Comparison of ENCODE assay signal across 2 cellular contexts in the genomic region with DNA sequence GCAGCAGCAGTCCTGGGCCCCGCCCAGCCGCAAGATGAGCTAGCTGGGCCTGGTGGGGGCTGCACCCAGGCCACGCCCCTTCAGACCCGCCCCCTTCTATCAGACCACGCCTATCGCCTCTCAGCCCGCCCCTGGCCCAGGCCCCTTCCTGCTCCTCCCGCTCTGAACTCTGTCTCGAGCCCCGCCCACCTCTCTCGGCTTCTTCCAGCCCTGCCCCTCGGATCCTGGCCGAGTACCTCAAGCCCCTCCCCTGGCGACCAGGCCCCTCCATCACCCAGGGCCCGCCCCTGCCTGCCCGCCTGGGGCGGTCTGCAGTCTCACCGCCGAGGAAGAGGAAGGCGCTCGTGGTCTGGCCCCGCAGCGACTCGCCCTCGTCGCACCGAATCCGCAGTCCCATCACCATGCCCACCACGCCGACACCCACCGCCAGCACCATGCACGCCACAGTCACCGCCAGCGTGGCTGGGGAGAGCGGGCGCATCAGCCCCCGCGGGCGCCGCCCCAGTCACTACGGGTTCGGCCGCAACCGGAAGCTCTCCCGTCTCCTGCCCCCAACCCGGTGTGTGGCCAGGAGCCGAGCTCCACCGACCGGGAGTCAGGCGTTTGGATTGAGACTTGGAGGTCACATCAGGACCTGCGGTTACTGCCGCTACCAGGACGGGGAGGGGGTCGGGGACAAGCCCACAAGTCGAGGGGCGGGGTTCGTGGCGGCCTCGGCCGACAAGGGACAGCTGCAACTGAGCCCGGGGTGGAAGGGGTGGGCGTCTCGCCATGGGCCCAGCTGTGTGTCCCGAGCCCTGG.
A peak's percentile ranks its signal among the peaks of the same experiment; 100 is the strongest.
TF ChIP-seq lines count a peak whose summit lies in the region.

No MANE protein-coding gene starts in this region.

TF ChIP-seq in HEK293, 187 proteins besides CTCF, POLR2A, EP300 and RAD21 (continued from another document):
- TF ChIP-seq, protein P1, sequence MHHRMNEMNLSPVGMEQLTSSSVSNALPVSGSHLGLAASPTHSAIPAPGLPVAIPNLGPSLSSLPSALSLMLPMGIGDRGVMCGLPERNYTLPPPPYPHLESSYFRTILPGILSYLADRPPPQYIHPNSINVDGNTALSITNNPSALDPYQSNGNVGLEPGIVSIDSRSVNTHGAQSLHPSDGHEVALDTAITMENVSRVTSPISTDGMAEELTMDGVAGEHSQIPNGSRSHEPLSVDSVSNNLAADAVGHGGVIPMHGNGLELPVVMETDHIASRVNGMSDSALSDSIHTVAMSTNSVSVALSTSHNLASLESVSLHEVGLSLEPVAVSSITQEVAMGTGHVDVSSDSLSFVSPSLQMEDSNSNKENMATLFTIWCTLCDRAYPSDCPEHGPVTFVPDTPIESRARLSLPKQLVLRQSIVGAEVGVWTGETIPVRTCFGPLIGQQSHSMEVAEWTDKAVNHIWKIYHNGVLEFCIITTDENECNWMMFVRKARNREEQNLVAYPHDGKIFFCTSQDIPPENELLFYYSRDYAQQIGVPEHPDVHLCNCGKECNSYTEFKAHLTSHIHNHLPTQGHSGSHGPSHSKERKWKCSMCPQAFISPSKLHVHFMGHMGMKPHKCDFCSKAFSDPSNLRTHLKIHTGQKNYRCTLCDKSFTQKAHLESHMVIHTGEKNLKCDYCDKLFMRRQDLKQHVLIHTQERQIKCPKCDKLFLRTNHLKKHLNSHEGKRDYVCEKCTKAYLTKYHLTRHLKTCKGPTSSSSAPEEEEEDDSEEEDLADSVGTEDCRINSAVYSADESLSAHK (tag by site-specific recombination; IDR thresholded peaks at IDR 0.05), result peak; percentile 16; the same call in 1 of the 2 replicates
- TF ChIP-seq ZNF664 (tag by site-specific recombination; IDR thresholded peaks at IDR 0.05) (no peak), OVOL3 (tag by site-specific recombination; IDR thresholded peaks at IDR 0.05) (peak; percentile 48), ZNF23 (tag by site-specific recombination; IDR thresholded peaks at IDR 0.05; ENCODE audit: borderline replicate concordance) (no peak), ZIC2 (tag by site-specific recombination; IDR thresholded peaks at IDR 0.05) (peak; percentile 69), ZNF514 (tag by site-specific recombination; IDR thresholded peaks at IDR 0.05) (no peak), ZNF626 (tag by site-specific recombination; IDR thresholded peaks at IDR 0.05) (no peak), ZNF157 (tag by site-specific recombination; IDR thresholded peaks at IDR 0.05) (no peak)
- TF ChIP-seq, protein P2, sequence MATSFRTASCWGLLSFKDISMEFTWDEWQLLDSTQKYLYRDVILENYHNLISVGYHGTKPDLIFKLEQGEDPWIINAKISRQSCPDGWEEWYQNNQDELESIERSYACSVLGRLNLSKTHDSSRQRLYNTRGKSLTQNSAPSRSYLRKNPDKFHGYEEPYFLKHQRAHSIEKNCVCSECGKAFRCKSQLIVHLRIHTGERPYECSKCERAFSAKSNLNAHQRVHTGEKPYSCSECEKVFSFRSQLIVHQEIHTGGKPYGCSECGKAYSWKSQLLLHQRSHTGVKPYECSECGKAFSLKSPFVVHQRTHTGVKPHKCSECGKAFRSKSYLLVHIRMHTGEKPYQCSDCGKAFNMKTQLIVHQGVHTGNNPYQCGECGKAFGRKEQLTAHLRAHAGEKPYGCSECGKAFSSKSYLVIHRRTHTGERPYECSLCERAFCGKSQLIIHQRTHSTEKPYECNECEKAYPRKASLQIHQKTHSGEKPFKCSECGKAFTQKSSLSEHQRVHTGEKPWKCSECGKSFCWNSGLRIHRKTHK (tag by site-specific recombination; IDR thresholded peaks at IDR 0.05), result no peak
- TF ChIP-seq, protein P3, sequence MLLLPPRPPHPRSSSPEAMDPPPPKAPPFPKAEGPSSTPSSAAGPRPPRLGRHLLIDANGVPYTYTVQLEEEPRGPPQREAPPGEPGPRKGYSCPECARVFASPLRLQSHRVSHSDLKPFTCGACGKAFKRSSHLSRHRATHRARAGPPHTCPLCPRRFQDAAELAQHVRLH (tag by site-specific recombination; IDR thresholded peaks at IDR 0.05), result peak; percentile 40; the same call in 1 of the 2 replicates

TF ChIP-seq in K562, 482 proteins besides CTCF, POLR2A, EP300 and RAD21 (continued from another document and continues in another):
- TF ChIP-seq, protein P4, sequence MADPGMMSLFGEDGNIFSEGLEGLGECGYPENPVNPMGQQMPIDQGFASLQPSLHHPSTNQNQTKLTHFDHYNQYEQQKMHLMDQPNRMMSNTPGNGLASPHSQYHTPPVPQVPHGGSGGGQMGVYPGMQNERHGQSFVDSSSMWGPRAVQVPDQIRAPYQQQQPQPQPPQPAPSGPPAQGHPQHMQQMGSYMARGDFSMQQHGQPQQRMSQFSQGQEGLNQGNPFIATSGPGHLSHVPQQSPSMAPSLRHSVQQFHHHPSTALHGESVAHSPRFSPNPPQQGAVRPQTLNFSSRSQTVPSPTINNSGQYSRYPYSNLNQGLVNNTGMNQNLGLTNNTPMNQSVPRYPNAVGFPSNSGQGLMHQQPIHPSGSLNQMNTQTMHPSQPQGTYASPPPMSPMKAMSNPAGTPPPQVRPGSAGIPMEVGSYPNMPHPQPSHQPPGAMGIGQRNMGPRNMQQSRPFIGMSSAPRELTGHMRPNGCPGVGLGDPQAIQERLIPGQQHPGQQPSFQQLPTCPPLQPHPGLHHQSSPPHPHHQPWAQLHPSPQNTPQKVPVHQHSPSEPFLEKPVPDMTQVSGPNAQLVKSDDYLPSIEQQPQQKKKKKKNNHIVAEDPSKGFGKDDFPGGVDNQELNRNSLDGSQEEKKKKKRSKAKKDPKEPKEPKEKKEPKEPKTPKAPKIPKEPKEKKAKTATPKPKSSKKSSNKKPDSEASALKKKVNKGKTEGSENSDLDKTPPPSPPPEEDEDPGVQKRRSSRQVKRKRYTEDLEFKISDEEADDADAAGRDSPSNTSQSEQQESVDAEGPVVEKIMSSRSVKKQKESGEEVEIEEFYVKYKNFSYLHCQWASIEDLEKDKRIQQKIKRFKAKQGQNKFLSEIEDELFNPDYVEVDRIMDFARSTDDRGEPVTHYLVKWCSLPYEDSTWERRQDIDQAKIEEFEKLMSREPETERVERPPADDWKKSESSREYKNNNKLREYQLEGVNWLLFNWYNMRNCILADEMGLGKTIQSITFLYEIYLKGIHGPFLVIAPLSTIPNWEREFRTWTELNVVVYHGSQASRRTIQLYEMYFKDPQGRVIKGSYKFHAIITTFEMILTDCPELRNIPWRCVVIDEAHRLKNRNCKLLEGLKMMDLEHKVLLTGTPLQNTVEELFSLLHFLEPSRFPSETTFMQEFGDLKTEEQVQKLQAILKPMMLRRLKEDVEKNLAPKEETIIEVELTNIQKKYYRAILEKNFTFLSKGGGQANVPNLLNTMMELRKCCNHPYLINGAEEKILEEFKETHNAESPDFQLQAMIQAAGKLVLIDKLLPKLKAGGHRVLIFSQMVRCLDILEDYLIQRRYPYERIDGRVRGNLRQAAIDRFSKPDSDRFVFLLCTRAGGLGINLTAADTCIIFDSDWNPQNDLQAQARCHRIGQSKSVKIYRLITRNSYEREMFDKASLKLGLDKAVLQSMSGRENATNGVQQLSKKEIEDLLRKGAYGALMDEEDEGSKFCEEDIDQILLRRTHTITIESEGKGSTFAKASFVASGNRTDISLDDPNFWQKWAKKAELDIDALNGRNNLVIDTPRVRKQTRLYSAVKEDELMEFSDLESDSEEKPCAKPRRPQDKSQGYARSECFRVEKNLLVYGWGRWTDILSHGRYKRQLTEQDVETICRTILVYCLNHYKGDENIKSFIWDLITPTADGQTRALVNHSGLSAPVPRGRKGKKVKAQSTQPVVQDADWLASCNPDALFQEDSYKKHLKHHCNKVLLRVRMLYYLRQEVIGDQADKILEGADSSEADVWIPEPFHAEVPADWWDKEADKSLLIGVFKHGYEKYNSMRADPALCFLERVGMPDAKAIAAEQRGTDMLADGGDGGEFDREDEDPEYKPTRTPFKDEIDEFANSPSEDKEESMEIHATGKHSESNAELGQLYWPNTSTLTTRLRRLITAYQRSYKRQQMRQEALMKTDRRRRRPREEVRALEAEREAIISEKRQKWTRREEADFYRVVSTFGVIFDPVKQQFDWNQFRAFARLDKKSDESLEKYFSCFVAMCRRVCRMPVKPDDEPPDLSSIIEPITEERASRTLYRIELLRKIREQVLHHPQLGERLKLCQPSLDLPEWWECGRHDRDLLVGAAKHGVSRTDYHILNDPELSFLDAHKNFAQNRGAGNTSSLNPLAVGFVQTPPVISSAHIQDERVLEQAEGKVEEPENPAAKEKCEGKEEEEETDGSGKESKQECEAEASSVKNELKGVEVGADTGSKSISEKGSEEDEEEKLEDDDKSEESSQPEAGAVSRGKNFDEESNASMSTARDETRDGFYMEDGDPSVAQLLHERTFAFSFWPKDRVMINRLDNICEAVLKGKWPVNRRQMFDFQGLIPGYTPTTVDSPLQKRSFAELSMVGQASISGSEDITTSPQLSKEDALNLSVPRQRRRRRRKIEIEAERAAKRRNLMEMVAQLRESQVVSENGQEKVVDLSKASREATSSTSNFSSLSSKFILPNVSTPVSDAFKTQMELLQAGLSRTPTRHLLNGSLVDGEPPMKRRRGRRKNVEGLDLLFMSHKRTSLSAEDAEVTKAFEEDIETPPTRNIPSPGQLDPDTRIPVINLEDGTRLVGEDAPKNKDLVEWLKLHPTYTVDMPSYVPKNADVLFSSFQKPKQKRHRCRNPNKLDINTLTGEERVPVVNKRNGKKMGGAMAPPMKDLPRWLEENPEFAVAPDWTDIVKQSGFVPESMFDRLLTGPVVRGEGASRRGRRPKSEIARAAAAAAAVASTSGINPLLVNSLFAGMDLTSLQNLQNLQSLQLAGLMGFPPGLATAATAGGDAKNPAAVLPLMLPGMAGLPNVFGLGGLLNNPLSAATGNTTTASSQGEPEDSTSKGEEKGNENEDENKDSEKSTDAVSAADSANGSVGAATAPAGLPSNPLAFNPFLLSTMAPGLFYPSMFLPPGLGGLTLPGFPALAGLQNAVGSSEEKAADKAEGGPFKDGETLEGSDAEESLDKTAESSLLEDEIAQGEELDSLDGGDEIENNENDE (IDR thresholded peaks at IDR 0.05; ENCODE audit: low read depth, low read length), result no peak
- TF ChIP-seq SMAD1 (IDR thresholded peaks at IDR 0.05; ENCODE audit: low read depth, low read length, partially characterized antibody) (no peak), BCL6 (CRISPR knock-in tag; IDR thresholded peaks at IDR 0.05) (no peak), ZNF143 (CRISPR knock-in tag; IDR thresholded peaks at IDR 0.05) (no peak), NR3C1 (CRISPR knock-in tag; IDR thresholded peaks at IDR 0.05) (no peak), BRD9 (IDR thresholded peaks at IDR 0.05; ENCODE audit: low read depth, partially characterized antibody) (no peak), MED1 (CRISPR knock-in tag; IDR thresholded peaks at IDR 0.05; ENCODE audit: borderline replicate concordance) (no peak), RBFOX2 (IDR thresholded peaks at IDR 0.05; ENCODE audit: low read depth, low read length) (peak; percentile 89), MIER1 (IDR thresholded peaks at IDR 0.05; ENCODE audit: low read depth) (no peak), RFX1 (IDR thresholded peaks at IDR 0.05) (no peak; the same call in 1 of the 2 replicates), FOXJ2 (tag; IDR thresholded peaks at IDR 0.05) (no peak), RUNX1 (IDR thresholded peaks at IDR 0.05; ENCODE audit: low read depth) (0 out of 2 replicates have a peak, but pooled peaks have one; percentile 14), RFX5 (IDR thresholded peaks at IDR 0.05; ENCODE audit: low read depth, low read length) (no peak), MYC (IDR thresholded peaks at IDR 0.05; ENCODE audit: low read depth, low read length) (peak; percentile 81), MYC (CRISPR knock-in tag; IDR thresholded peaks at IDR 0.05; ENCODE audit: borderline replicate concordance, low read depth) (peak; percentile 52; the same call in 1 of the 2 replicates), ARID2 (IDR thresholded peaks at IDR 0.05) (no peak), ESRRA (IDR thresholded peaks at IDR 0.05; ENCODE audit: borderline replicate concordance, low read depth) (0 out of 2 replicates have a peak, but pooled peaks have one; percentile 61), STAT5A (IDR thresholded peaks at IDR 0.05; ENCODE audit: borderline replicate concordance, low read length) (no peak), RCOR1 (IDR thresholded peaks at IDR 0.05; ENCODE audit: borderline replicate concordance in 1 of 2, low read depth in 2 of 2, low read length in 2 of 2) (peak in 1 of 2 experiments; percentile 8; a peak in 1 of 4 replicates), RB1 (IDR thresholded peaks at IDR 0.05; ENCODE audit: low read depth) (peak; percentile 68), RBM39 (optimal IDR thresholded peaks at IDR 0.05; ENCODE audit: low read depth, low read length) (no peak), ZNF766 (CRISPR knock-in tag; conservative IDR thresholded peaks at IDR 0.05) (no peak), BRD4 (IDR thresholded peaks at IDR 0.05) (no peak)
- TF ChIP-seq, protein P5, sequence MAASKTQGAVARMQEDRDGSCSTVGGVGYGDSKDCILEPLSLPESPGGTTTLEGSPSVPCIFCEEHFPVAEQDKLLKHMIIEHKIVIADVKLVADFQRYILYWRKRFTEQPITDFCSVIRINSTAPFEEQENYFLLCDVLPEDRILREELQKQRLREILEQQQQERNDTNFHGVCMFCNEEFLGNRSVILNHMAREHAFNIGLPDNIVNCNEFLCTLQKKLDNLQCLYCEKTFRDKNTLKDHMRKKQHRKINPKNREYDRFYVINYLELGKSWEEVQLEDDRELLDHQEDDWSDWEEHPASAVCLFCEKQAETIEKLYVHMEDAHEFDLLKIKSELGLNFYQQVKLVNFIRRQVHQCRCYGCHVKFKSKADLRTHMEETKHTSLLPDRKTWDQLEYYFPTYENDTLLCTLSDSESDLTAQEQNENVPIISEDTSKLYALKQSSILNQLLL (CRISPR knock-in tag; IDR thresholded peaks at IDR 0.05; ENCODE audit: borderline replicate concordance), result no peak
- TF ChIP-seq, protein P6, sequence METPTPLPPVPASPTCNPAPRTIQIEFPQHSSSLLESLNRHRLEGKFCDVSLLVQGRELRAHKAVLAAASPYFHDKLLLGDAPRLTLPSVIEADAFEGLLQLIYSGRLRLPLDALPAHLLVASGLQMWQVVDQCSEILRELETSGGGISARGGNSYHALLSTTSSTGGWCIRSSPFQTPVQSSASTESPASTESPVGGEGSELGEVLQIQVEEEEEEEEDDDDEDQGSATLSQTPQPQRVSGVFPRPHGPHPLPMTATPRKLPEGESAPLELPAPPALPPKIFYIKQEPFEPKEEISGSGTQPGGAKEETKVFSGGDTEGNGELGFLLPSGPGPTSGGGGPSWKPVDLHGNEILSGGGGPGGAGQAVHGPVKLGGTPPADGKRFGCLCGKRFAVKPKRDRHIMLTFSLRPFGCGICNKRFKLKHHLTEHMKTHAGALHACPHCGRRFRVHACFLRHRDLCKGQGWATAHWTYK (CRISPR knock-in tag; IDR thresholded peaks at IDR 0.05), result no peak; the same call in 1 of the 2 replicates
- TF ChIP-seq, protein P7, sequence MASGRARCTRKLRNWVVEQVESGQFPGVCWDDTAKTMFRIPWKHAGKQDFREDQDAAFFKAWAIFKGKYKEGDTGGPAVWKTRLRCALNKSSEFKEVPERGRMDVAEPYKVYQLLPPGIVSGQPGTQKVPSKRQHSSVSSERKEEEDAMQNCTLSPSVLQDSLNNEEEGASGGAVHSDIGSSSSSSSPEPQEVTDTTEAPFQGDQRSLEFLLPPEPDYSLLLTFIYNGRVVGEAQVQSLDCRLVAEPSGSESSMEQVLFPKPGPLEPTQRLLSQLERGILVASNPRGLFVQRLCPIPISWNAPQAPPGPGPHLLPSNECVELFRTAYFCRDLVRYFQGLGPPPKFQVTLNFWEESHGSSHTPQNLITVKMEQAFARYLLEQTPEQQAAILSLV (tag; IDR thresholded peaks at IDR 0.05), result no peak
- TF ChIP-seq, protein P8, sequence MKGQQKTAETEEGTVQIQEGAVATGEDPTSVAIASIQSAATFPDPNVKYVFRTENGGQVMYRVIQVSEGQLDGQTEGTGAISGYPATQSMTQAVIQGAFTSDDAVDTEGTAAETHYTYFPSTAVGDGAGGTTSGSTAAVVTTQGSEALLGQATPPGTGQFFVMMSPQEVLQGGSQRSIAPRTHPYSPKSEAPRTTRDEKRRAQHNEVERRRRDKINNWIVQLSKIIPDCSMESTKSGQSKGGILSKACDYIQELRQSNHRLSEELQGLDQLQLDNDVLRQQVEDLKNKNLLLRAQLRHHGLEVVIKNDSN (CRISPR knock-in tag; IDR thresholded peaks at IDR 0.05), result peak; percentile 32; the same call in 1 of the 2 replicates
